15 cellular contexts compared by ENCODE assay signal in the genomic region with DNA sequence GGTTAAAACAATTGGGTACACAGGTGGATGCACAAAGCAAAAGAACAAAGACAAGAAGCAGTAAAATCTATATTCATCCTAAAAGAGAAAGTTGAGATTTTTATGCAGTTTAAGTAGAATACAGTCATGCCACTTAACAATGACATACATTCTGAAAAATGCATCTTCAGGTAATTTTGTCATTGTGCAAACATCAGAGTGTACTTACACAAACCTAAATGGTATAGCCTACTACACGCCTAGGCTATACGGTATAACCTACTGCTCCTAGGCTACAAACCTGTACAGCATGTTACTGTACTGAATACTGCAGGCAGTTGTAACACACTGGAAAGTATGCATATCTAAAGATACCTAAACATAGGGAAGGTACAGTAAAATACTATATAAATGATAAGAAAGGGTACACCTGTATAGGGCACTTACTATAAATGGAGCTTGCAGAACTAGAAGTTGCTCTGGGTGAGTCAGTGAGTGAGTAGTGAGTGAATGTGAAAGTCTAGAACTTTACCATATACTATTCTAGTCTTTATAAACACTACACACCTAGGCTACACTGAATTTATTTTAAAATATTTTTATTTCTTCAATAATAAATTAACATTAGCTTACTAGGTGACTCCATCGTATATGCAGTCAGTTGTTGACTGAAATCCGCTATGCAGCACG.
"Had no signal": no experiment of that assay in that cellular context is flagged by ENCODE, and none has a peak within 500 bp of the region (broad histone marks: within the 10 kb centered on the region; RNA-seq: fewer than 3 reads in every experiment).

No MANE protein-coding gene starts in this region.

- H3K4me3 ChIP-seq: esophagus muscularis mucosa, lower lobe of right lung, neural progenitor cell, ovary, upper lobe of left lung had no signal

- H3K9me3 ChIP-seq: ovary, upper lobe of left lung had no signal

- ATAC-seq: lower lobe of right lung had no signal

- H3K27me3 Mint-ChIP-seq: activated naive CD8-positive, alpha-beta T cell; stimulated activated naive CD8-positive, alpha-beta T cell treated with anti-CD3 and anti-CD28 coated beads, Interleukin-15, Interleukin-2, amounts not matched to agents 100 ng/mL and 50 ng/mL, for 24 hours had no signal

- DNase-seq: activated CD4-positive, alpha-beta T cell treated with anti-CD3 and anti-CD28 coated beads, Interleukin-2, amount 50 U/mL, for 4 hours; activated gamma-delta T cell; activated T-cell treated with anti-CD3 and anti-CD28 coated beads, Interleukin-2, amount 50 U/mL, for 48 hours; anterior cingulate cortex; immature natural killer cell; lower lobe of right lung; ovary; stimulated activated CD4-positive, alpha-beta T cell treated with anti-CD3 and anti-CD28 coated beads, Interleukin-4, amount 100 ng/mL, for 1 hour; stimulated activated CD8-positive, alpha-beta memory T cell treated with anti-CD3 and anti-CD28 coated beads, Interleukin-4, amount 100 ng/mL, for 48 hours; upper lobe of left lung had no signal

- H3K27me3 ChIP-seq: esophagus muscularis mucosa, neural progenitor cell, ovary, upper lobe of left lung had no signal

- H3K36me3 ChIP-seq: esophagus muscularis mucosa, lower lobe of right lung, neural progenitor cell, ovary, upper lobe of left lung had no signal

- H3K27ac ChIP-seq: esophagus muscularis mucosa, lower lobe of right lung, neural progenitor cell, ovary, upper lobe of left lung had no signal

- H3K9me3 Mint-ChIP-seq: immature natural killer cell; neural progenitor cell; stimulated activated naive CD8-positive, alpha-beta T cell treated with anti-CD3 and anti-CD28 coated beads, Interleukin-15, Interleukin-2, amounts not matched to agents 100 ng/mL and 50 ng/mL, for 24 hours had no signal

- H3K36me3 Mint-ChIP-seq: neural progenitor cell had no signal

- H3K4me1 ChIP-seq: esophagus muscularis mucosa, lower lobe of right lung, upper lobe of left lung had no signal

- H3K4me1 Mint-ChIP-seq: immature natural killer cell had no signal

- H3K4me3 Mint-ChIP-seq: activated naive CD8-positive, alpha-beta T cell; immature natural killer cell; mesothelial cell of epicardium; neural progenitor cell; stimulated activated naive CD8-positive, alpha-beta T cell treated with anti-CD3 and anti-CD28 coated beads, Interleukin-15, Interleukin-2, amounts not matched to agents 100 ng/mL and 50 ng/mL, for 24 hours had no signal

- H3K27ac Mint-ChIP-seq: activated naive CD8-positive, alpha-beta T cell; immature natural killer cell; mesothelial cell of epicardium; neural progenitor cell; stimulated activated naive CD8-positive, alpha-beta T cell treated with anti-CD3 and anti-CD28 coated beads, Interleukin-15, Interleukin-2, amounts not matched to agents 100 ng/mL and 50 ng/mL, for 24 hours had no signal
